In the genomic region with DNA sequence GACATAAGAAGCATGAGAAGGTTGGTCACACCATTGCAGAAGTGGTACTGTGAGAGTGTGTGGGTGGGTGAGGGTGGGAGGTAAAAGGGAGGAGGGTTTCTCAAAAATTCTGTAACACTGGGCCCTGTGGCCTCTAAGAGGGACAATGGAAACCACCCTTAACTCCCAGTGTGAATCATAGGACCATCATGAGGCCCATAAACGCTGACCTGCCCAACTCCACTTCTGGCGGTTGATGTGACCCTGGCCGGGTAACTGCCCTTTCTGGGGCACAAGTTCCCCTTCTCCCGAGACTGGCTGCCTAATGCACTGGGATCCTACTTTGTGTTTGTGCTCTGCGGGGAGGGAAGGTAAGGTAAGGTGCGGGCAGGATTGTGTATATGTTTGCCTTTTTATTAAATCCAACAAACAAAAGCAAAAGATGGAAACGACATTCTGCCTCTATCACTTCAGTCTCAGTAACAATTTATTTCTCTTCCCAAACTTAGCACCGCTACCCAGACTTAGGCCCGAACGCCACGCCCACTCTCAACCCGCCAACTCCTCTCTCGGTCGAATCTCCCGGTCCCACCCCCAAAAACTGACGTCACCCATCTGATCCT, we compare ENCODE assay signal across 8 cellular contexts. TPM values are rescaled to one million over a fixed set of nuclear protein-coding genes. Genes with fewer than 3 reads are reported as not detected.
DNase-seq lines count a peak whose midpoint lies in the region; ATAC-seq and TF ChIP-seq lines count a peak whose summit lies in the region.

No MANE protein-coding gene starts in this region.

- H3K9me2 ChIP-seq in PC-9 (ENCODE audit: insufficient read depth): no peaks in the 10 kb centered on the region

- peaks cover 15% of the 10 kb centered on the region for H3K79me2 ChIP-seq in DND-41 (ENCODE audit: insufficient read depth, low read length)
- H3K79me2 ChIP-seq in PC-9 (ENCODE audit: low read depth): peaks cover 19% of the 10 kb centered on the region

- intact Hi-C loops in PC-9 (cut with micrococcal nuclease; ENCODE audit: unreplicated experiment): no loop called here
- intact Hi-C loops in activated T-helper 2 cell treated with anti-CD3 and anti-CD28 coated beads, Interferon-gamma antibody, Interleukin-2, Interleukin-4, amounts not matched to agents 10 μg/mL and 5 μg/mL and 100 μg/mL, durations not matched to agents 14 hours and 24 hours and 36 hours (cut with micrococcal nuclease): no loop called here

- H2AFZ ChIP-seq in DND-41 (ENCODE audit: low read depth, low read length) (peak overlapping the region; percentile 96), PC-9 (peak overlapping the region; percentile 94)

- peaks cover 15% of the 10 kb centered on the region for H3K4me1 Mint-ChIP-seq in activated T-helper 2 cell treated with anti-CD3 and anti-CD28 coated beads, Interferon-gamma antibody, Interleukin-2, Interleukin-4, amounts not matched to agents 10 μg/mL and 5 μg/mL and 100 μg/mL, durations not matched to agents 14 hours and 24 hours and 36 hours (ENCODE audit: low read depth)

- peaks cover 43% of the 10 kb centered on the region for H3K36me3 Mint-ChIP-seq in activated T-helper 2 cell treated with anti-CD3 and anti-CD28 coated beads, Interferon-gamma antibody, Interleukin-2, Interleukin-4, amounts not matched to agents 10 μg/mL and 5 μg/mL and 100 μg/mL, durations not matched to agents 14 hours and 24 hours and 36 hours (ENCODE audit: low read depth)

- POLR2A ChIA-PET in PC-9 (lab: Charles Lee; ENCODE audit: unreplicated experiment): no interaction called here

- peaks cover 3% of the 10 kb centered on the region for H3K27me3 Mint-ChIP-seq in activated T-helper 2 cell treated with anti-CD3 and anti-CD28 coated beads, Interferon-gamma antibody, Interleukin-2, Interleukin-4, amounts not matched to agents 10 μg/mL and 5 μg/mL and 100 μg/mL, durations not matched to agents 14 hours and 24 hours and 36 hours (ENCODE audit: low read depth)

- WGBS in gastroesophageal sphincter (ENCODE audit: low coverage in 1 of 2), 2 donors: 3 to 6% methylated on average over 16 of the region's 16 CpGs

- H3K4me3 Mint-ChIP-seq in activated T-helper 2 cell treated with anti-CD3 and anti-CD28 coated beads, Interferon-gamma antibody, Interleukin-2, Interleukin-4, amounts not matched to agents 10 μg/mL and 5 μg/mL and 100 μg/mL, durations not matched to agents 14 hours and 24 hours and 36 hours (ENCODE audit: low read depth): peak overlapping the region; percentile 97

- DNase-seq in DND-41 (peak; percentile 94), KG1 (lab: John Stamatoyannopoulos, UW) (peak; percentile 51), PC-9 (peak; percentile 80 to 87), thoracic aorta (ENCODE audit: low spot score) (peak; percentile 87)
- peak; percentile 85 for DNase-seq in activated T-helper 2 cell treated with anti-CD3 and anti-CD28 coated beads, Interferon-gamma antibody, Interleukin-2, Interleukin-4, amounts not matched to agents 10 μg/mL and 5 μg/mL and 100 μg/mL, durations not matched to agents 14 hours and 24 hours and 36 hours (ENCODE audit: low spot score)

- H3K27ac ChIP-seq in DND-41 (ENCODE audit: low read length) (peak overlapping the region; percentile 88), PC-9 (peak overlapping the region; percentile 75), gastroesophageal sphincter (peak overlapping the region; percentile 66 to 97 (median 96)), neutrophil (no peak overlapping the region), thoracic aorta (peak overlapping the region; percentile 94 to 98)

- peak overlapping the region; percentile 81 for H3K9ac ChIP-seq in DND-41 (ENCODE audit: low read depth, low read length)

- H3K27me3 ChIP-seq in DND-41 (ENCODE audit: insufficient read depth, low read length, poor library complexity) (no peaks in the 10 kb centered on the region), PC-9 (ENCODE audit: insufficient read depth, low read depth) (peaks cover 4% of the 10 kb centered on the region), gastroesophageal sphincter (peaks cover 8% of the 10 kb centered on the region), neutrophil (peaks cover 33% of the 10 kb centered on the region), thoracic aorta (replicated peaks; ENCODE audit: insufficient read depth) (no peaks in the 10 kb centered on the region)

- CTCF ChIA-PET in PC-9 (lab: Charles Lee): interaction anchor here (0.9 kb wide), 1 partner anchor 15 kb away, joined by 3 read pairs; no protein-coding TSS in a partner anchor

- H3K4me1 ChIP-seq in DND-41 (ENCODE audit: insufficient read depth, low read length): peaks cover 25% of the 10 kb centered on the region
- H3K4me1 ChIP-seq in PC-9 (replicated peaks; ENCODE audit: insufficient read depth): peaks cover 8% of the 10 kb centered on the region; the same call in 1 of the 2 replicates
- peaks cover 0 to 37% (median 16%) of the 10 kb centered on the region in 3 donors for H3K4me1 ChIP-seq in gastroesophageal sphincter
- H3K4me1 ChIP-seq in neutrophil (ENCODE audit: control insufficient read depth in 1 of 2, insufficient read depth in 1 of 2, low read depth in 1 of 2, low read length in 1 of 2): peaks cover 21 to 26% of the 10 kb centered on the region in 2 experiments
- H3K4me1 ChIP-seq in thoracic aorta (ENCODE audit: control insufficient read depth in 1 of 2, low read depth in 2 of 2): peaks cover 9 to 31% of the 10 kb centered on the region in 2 donors

- BruUV-seq in PC-9 (replicated peaks; lab: Mats Ljungman, UMichigan): TSS peak; percentile 34

- TF ChIP-seq EP300 in gastroesophageal sphincter (IDR thresholded peaks at IDR 0.05): no peak

- H3K9me3 ChIP-seq in DND-41 (ENCODE audit: insufficient read depth, low read length, severe bottlenecking): no peaks in the 10 kb centered on the region
- no peaks in the 10 kb centered on the region for H3K9me3 ChIP-seq in PC-9 (ENCODE audit: insufficient read depth, low read depth)
- no peaks in the 10 kb centered on the region for H3K9me3 ChIP-seq in gastroesophageal sphincter
- H3K9me3 ChIP-seq in neutrophil: no peaks in the 10 kb centered on the region
- no peaks in the 10 kb centered on the region for H3K9me3 ChIP-seq in thoracic aorta

- H3K4me3 ChIP-seq in DND-41 (ENCODE audit: low read depth in 1 of 2, low read length in 2 of 2): peak overlapping the region; percentile 56 to 85; a peak in 3 of 4 replicates
- peak overlapping the region; percentile 68 for H3K4me3 ChIP-seq in PC-9
- peak overlapping the region; percentile 75 to 88 for H3K4me3 ChIP-seq in gastroesophageal sphincter
- peak overlapping the region; percentile 82 to 89 for H3K4me3 ChIP-seq in neutrophil (ENCODE audit: low read depth in 1 of 2, low read length in 1 of 2)
- peak overlapping the region; percentile 97 for H3K4me3 ChIP-seq in thoracic aorta

- H3K36me3 ChIP-seq in DND-41 (ENCODE audit: insufficient read depth, low read length) (peaks cover 29% of the 10 kb centered on the region), PC-9 (ENCODE audit: low read depth) (no peaks in the 10 kb centered on the region), gastroesophageal sphincter (peaks cover 0 to 44% of the 10 kb centered on the region in 2 donors), neutrophil (no peaks in the 10 kb centered on the region), thoracic aorta (peaks cover 8% of the 10 kb centered on the region)

- H3K4me2 ChIP-seq in DND-41 (ENCODE audit: insufficient read depth, low read length) (peak overlapping the region; percentile 96), PC-9 (peak overlapping the region; percentile 84)

- H4K20me1 ChIP-seq in DND-41 (ENCODE audit: insufficient read depth, low read length) (no peaks in the 10 kb centered on the region), PC-9 (ENCODE audit: insufficient read depth) (no peaks in the 10 kb centered on the region; the same call in 1 of the 2 replicates)

- no peak for TF ChIP-seq POLR2A in gastroesophageal sphincter (IDR thresholded peaks at IDR 0.05)

- peak overlapping the region; percentile 99 for H3K27ac Mint-ChIP-seq in activated T-helper 2 cell treated with anti-CD3 and anti-CD28 coated beads, Interferon-gamma antibody, Interleukin-2, Interleukin-4, amounts not matched to agents 10 μg/mL and 5 μg/mL and 100 μg/mL, durations not matched to agents 14 hours and 24 hours and 36 hours

- peak; percentile 81 for ATAC-seq in DND-41 (ENCODE audit: insufficient read depth, low read depth)
- peak; percentile 62 for ATAC-seq in GM21737 (IDR thresholded peaks at IDR 0.05; ENCODE audit: unreplicated experiment)
- ATAC-seq in gastroesophageal sphincter: peak; percentile 84
- peak; percentile 47 for ATAC-seq in thoracic aorta (ENCODE audit: insufficient number of reproducible peaks, low FRiP score, low read depth)

- TF ChIP-seq CTCF in DND-41 (IDR thresholded peaks at IDR 0.05; ENCODE audit: borderline replicate concordance, extremely low read depth, low read length, poor library complexity, severe bottlenecking) (no peak), PC-9 (conservative IDR thresholded peaks at IDR 0.05) (no peak), gastroesophageal sphincter (IDR thresholded peaks at IDR 0.05) (no peak), neutrophil (IDR thresholded peaks at IDR 0.05) (no peak), thoracic aorta (IDR thresholded peaks at IDR 0.05) (no peak)

- H3K9me3 Mint-ChIP-seq in activated T-helper 2 cell treated with anti-CD3 and anti-CD28 coated beads, Interferon-gamma antibody, Interleukin-2, Interleukin-4, amounts not matched to agents 10 μg/mL and 5 μg/mL and 100 μg/mL, durations not matched to agents 14 hours and 24 hours and 36 hours: no peaks in the 10 kb centered on the region

- H3F3A ChIP-seq in PC-9 (ENCODE audit: insufficient read depth, low read depth): peaks cover 7% of the 10 kb centered on the region; the same call in 1 of the 2 replicates

RNA-seq across cellular contexts. Expression of a gene that starts 0.5 kb away (rescaled TPM):
- total RNA-seq in PC-9 (2021) (15.8 and 17.9 TPM in 2 replicates), gastroesophageal sphincter (10 to 100 TPM in 1 of 4 donors, 1 to 10 TPM in 3; 4.8 to 11.0 (median 7.8) TPM), thoracic aorta (10 to 100 TPM; 10.4 to 13.5 TPM)
- total RNA-seq in activated T-helper 2 cell treated with anti-CD3 and anti-CD28 coated beads, Interferon-gamma antibody, Interleukin-2, Interleukin-4, amounts not matched to agents 10 μg/mL and 5 μg/mL and 100 μg/mL, durations not matched to agents 14 hours and 24 hours and 36 hours: 61.2 and 64.5 TPM in 2 replicates

RNA-seq across cellular contexts. Expression of a gene that starts 1.0 kb away (rescaled TPM):
- 13.1 and 17.8 TPM in 2 replicates for total RNA-seq in PC-9 (2021)
- 5.1 and 5.8 TPM in 2 replicates for total RNA-seq in activated T-helper 2 cell treated with anti-CD3 and anti-CD28 coated beads, Interferon-gamma antibody, Interleukin-2, Interleukin-4, amounts not matched to agents 10 μg/mL and 5 μg/mL and 100 μg/mL, durations not matched to agents 14 hours and 24 hours and 36 hours
- total RNA-seq in gastroesophageal sphincter: 10 to 100 TPM; 10.8 to 19.5 (median 11.7) TPM
- total RNA-seq in thoracic aorta: 1 to 10 TPM; 7.0 to 9.7 TPM

RNA-seq across cellular contexts. Expression of a gene that starts 4.5 kb away (rescaled TPM):
- total RNA-seq in PC-9 (2021) (1.6 and 1.8 TPM in 2 replicates), gastroesophageal sphincter (under 1 TPM in 3 of 4 donors, not detected in 1; 0.27 to 0.57 (median 0.31) TPM), thoracic aorta (1 to 10 TPM in 1 of 2 donors, under 1 TPM in 1; 0.81 to 2.2 TPM)
- total RNA-seq in activated T-helper 2 cell treated with anti-CD3 and anti-CD28 coated beads, Interferon-gamma antibody, Interleukin-2, Interleukin-4, amounts not matched to agents 10 μg/mL and 5 μg/mL and 100 μg/mL, durations not matched to agents 14 hours and 24 hours and 36 hours: 11.3 and 13.0 TPM in 2 replicates

RNA-seq across cellular contexts. Expression of a gene that starts 11.2 kb away (rescaled TPM):
- total RNA-seq in PC-9 (2021) (38.1 and 44.8 TPM in 2 replicates), gastroesophageal sphincter (10 to 100 TPM; 26.4 to 30.9 (median 29.1) TPM), thoracic aorta (10 to 100 TPM; 15.4 to 19.3 TPM)
- total RNA-seq in activated T-helper 2 cell treated with anti-CD3 and anti-CD28 coated beads, Interferon-gamma antibody, Interleukin-2, Interleukin-4, amounts not matched to agents 10 μg/mL and 5 μg/mL and 100 μg/mL, durations not matched to agents 14 hours and 24 hours and 36 hours: 44.9 and 52.7 TPM in 2 replicates

RNA-seq across cellular contexts. Expression of a gene that starts 16.5 kb away (rescaled TPM):
- 18.9 and 21.2 TPM in 2 replicates for total RNA-seq in PC-9 (2021)
- total RNA-seq in activated T-helper 2 cell treated with anti-CD3 and anti-CD28 coated beads, Interferon-gamma antibody, Interleukin-2, Interleukin-4, amounts not matched to agents 10 μg/mL and 5 μg/mL and 100 μg/mL, durations not matched to agents 14 hours and 24 hours and 36 hours: 24.7 and 26.2 TPM in 2 replicates
- total RNA-seq in gastroesophageal sphincter: 10 to 100 TPM in 1 of 4 donors, 1 to 10 TPM in 3; 3.4 to 11.1 (median 7.9) TPM
- total RNA-seq in thoracic aorta: 10 to 100 TPM in 1 of 2 donors, 1 to 10 TPM in 1; 8.8 to 11.2 TPM
